8 cellular contexts compared by ENCODE assay signal in the genomic region with DNA sequence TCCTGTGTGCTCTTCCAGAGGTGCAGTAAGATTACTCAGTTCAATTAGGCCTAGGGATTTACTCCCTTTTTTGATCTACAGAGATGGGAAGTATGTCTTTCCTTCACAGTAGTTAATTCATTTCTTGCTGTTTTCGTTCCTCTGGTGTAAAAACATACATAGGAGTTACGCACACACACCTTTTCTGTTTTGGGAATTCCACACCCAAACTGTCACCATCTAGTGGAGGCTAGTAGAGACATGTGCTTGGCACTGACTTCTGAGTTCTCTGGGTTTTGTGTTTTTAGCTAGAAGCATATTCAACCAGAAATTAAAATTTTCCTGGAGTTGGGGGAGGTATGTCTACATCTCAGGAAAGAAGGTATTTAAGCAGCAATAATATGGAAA. TPM values are rescaled to one million over a fixed set of nuclear protein-coding genes. Genes with fewer than 3 reads are reported as not detected.
DNase-seq lines count a peak whose midpoint lies in the region; ATAC-seq and TF ChIP-seq lines count a peak whose summit lies in the region.

No MANE protein-coding gene starts in this region.

- TF ChIP-seq POLR2A in esophagus squamous epithelium (IDR thresholded peaks at IDR 0.05) (peak in 1 of 4 donors; percentile 22), prostate gland (IDR thresholded peaks at IDR 0.05) (no peak)

- H3K4me1 ChIP-seq in PC-9 (replicated peaks; ENCODE audit: insufficient read depth) (peaks cover 17% of the 10 kb centered on the region), esophagus squamous epithelium (peaks cover 45 to 71% (median 54%) of the 10 kb centered on the region in 3 donors), prostate gland (replicated peaks) (peaks cover 11% of the 10 kb centered on the region)

- peaks cover 12% of the 10 kb centered on the region; the same call in 1 of the 2 replicates for H3K79me2 ChIP-seq in PC-9 (ENCODE audit: low read depth)

- H3K4me3 ChIP-seq in PC-9 (peak overlapping the region; percentile 74; the same call in 1 of the 2 replicates), esophagus squamous epithelium (peak overlapping the region; percentile 74 to 92 (median 86)), prostate gland (peak overlapping the region; percentile 83 to 90)

- BruUV-seq in PC-9 (replicated peaks; lab: Mats Ljungman, UMichigan): TSS peak; percentile 40

- H3K36me3 ChIP-seq in PC-9 (ENCODE audit: low read depth): no peaks in the 10 kb centered on the region
- no peaks in the 10 kb centered on the region for H3K36me3 ChIP-seq in esophagus squamous epithelium
- H3K36me3 ChIP-seq in prostate gland: no peaks in the 10 kb centered on the region

- ATAC-seq in GM19467 (IDR thresholded peaks at IDR 0.05; ENCODE audit: unreplicated experiment) (no peak), HG03460 (IDR thresholded peaks at IDR 0.05; ENCODE audit: unreplicated experiment) (no peak)

- CTCF ChIA-PET in PC-9 (lab: Charles Lee): no interaction called here

- TF ChIP-seq CTCF in PC-9 (conservative IDR thresholded peaks at IDR 0.05) (no peak; the same call in 1 of the 2 replicates), esophagus squamous epithelium (IDR thresholded peaks at IDR 0.05) (peak in 2 of 6 experiments; percentile 16 to 24), prostate gland (IDR thresholded peaks at IDR 0.05) (peak in 2 of 4 experiments; percentile 18 to 28)

- H3K27ac ChIP-seq in PC-9: no peak overlapping the region
- peak overlapping the region; percentile 96 to 100 (median 99) for H3K27ac ChIP-seq in esophagus squamous epithelium
- H3K27ac ChIP-seq in prostate gland: peak overlapping the region; percentile 94 to 95

- H3K9me2 ChIP-seq in PC-9 (ENCODE audit: insufficient read depth): no peaks in the 10 kb centered on the region

- H3K4me2 ChIP-seq in PC-9: peak overlapping the region; percentile 87

- POLR2A ChIA-PET in PC-9 (lab: Charles Lee; ENCODE audit: unreplicated experiment): interaction anchor here (0.6 kb wide), 2 partner anchors 162 to 177 kb away, joined by 3 read pairs; no protein-coding TSS in a partner anchor

- H2AFZ ChIP-seq in PC-9: peak overlapping the region; percentile 85

- 0 to 8% methylated on average over 2 of the region's 2 CpGs for WGBS in esophagus squamous epithelium, 2 donors
- WGBS in prostate gland: 5% methylated on average over 2 of the region's 2 CpGs

- H3K27me3 ChIP-seq in PC-9 (ENCODE audit: insufficient read depth, low read depth) (no peaks in the 10 kb centered on the region), esophagus squamous epithelium (no peaks in the 10 kb centered on the region), prostate gland (replicated peaks; ENCODE audit: insufficient read depth) (no peaks in the 10 kb centered on the region)

- intact Hi-C loops in PC-9 (cut with micrococcal nuclease; ENCODE audit: unreplicated experiment) (loop anchor here (1.0 to 2.0 kb wide), 3 partner anchors 18 to 104 kb away; no protein-coding TSS in a partner anchor), esophagus squamous epithelium (cut with DNase I) (no loop called here), prostate gland (cut with DNase I) (loop anchor here (5.0 kb wide), 2 partner anchors 60 to 100 kb away; no protein-coding TSS in a partner anchor)

- peak; percentile 33 for DNase-seq in NCI-H1092 treated with DMSO at 0.1 percent for 48 hours (lab: John Stamatoyannopoulos, UW)
- no peak for DNase-seq in NCI-H1092 (lab: John Stamatoyannopoulos, UW)
- no peak for DNase-seq in PC-9
- no peak for DNase-seq in esophagus squamous epithelium (lab: John Stamatoyannopoulos, UW)
- peak; percentile 44 for DNase-seq in prostate gland (ENCODE audit: low spot score)
- DNase-seq in SIG-M5 (lab: John Stamatoyannopoulos, UW): no peak

- no peaks in the 10 kb centered on the region for H4K20me1 ChIP-seq in PC-9 (ENCODE audit: insufficient read depth)

- H3K9me3 ChIP-seq in PC-9 (ENCODE audit: insufficient read depth, low read depth): no peaks in the 10 kb centered on the region
- H3K9me3 ChIP-seq in esophagus squamous epithelium: no peaks in the 10 kb centered on the region
- no peaks in the 10 kb centered on the region for H3K9me3 ChIP-seq in prostate gland

- H3F3A ChIP-seq in PC-9 (ENCODE audit: insufficient read depth, low read depth): peaks cover 8% of the 10 kb centered on the region; the same call in 1 of the 2 replicates

RNA-seq across cellular contexts. Expression of gene SUSD6, which starts 1.4 kb away (rescaled TPM):
- total RNA-seq in PC-9 (2021) (24.1 and 43.3 TPM in 2 replicates), esophagus squamous epithelium (10 to 100 TPM; 22.4 to 43.1 (median 27.8) TPM), prostate gland (10 to 100 TPM; 41.1 to 52.3 TPM)

RNA-seq across cellular contexts. Expression of gene CCDC177, which starts 38.1 kb away (rescaled TPM):
- total RNA-seq in PC-9 (2021) (not detected in 2 replicates), esophagus squamous epithelium (under 1 TPM in 1 of 4 donors, not detected in 3; 0.22 TPM), prostate gland (under 1 TPM in 1 of 2 donors, not detected in 1; 0.28 TPM)

Comparison
In these comparisons a context has a peak if more than half of its experiments do, and no peak if none do; other contexts are left out.
1. DNase-seq: peak in NCI-H1092 treated with DMSO at 0.1 percent for 48 hours (single experiment) and prostate gland (single experiment); none in NCI-H1092 (single experiment), PC-9 (0 of 2), esophagus squamous epithelium (single experiment) and SIG-M5 (single experiment).
2. Peak in every context shown above with its lines, with median percentiles within 50 percentile points of each other: H3K4me3 ChIP-seq.